Comparison of ENCODE assay signal across 11 cellular contexts in genomic region chr9:81032030-81032572, GRCh38.
DNase-seq lines count a peak whose midpoint lies in the region; ATAC-seq lines count a peak whose summit lies in the region.
"Had no signal": no experiment of that assay in that cellular context is flagged by ENCODE, and none has a peak within 500 bp of the region (broad histone marks: within the 10 kb centered on the region; RNA-seq: fewer than 3 reads in every experiment).

No MANE protein-coding gene starts in this region.

- no peaks in the 10 kb centered on the region for H3K36me3 Mint-ChIP-seq in stimulated activated memory B cell treated with anti-CD40 and anti-IgM and Interleukin-4, amounts not matched to agents 10 μg/mL and 1 μg/mL and 100 μg/mL, for 72 hours
- H3K36me3 Mint-ChIP-seq: CD14-positive monocyte had no signal

- H3K4me3 Mint-ChIP-seq in stimulated activated memory B cell treated with anti-CD40 and anti-IgM and Interleukin-4, amounts not matched to agents 10 μg/mL and 1 μg/mL and 100 μg/mL, for 72 hours: no peak overlapping the region
- H3K4me3 Mint-ChIP-seq: activated CD8-positive, alpha-beta T cell treated with anti-CD3 and anti-CD28 coated beads, Interleukin-2, amount 10 ng/mL, durations not matched to agents 7 days and 5 days; CD14-positive monocyte had no signal

- intact Hi-C loops in Right ventricle myocardium superior (cut with DNase I): no loop called here
- intact Hi-C loops in cardiac septum (cut with DNase I): no loop called here
- intact Hi-C loops in right cardiac atrium (cut with DNase I): no loop called here
- intact Hi-C loops in aorta (cut with DNase I): no loop called here

- H3K4me1 Mint-ChIP-seq in stimulated activated memory B cell treated with anti-CD40 and anti-IgM and Interleukin-4, amounts not matched to agents 10 μg/mL and 1 μg/mL and 100 μg/mL, for 72 hours: no peaks in the 10 kb centered on the region
- H3K4me1 Mint-ChIP-seq: CD14-positive monocyte had no signal

- DNase-seq in Right ventricle myocardium superior (no peak), cardiac septum (ENCODE audit: low spot score) (no peak), SJCRH30 (peak; percentile 50 to 68), right cardiac atrium (peak; percentile 27 to 62 (median 36)), aorta (peak; percentile 54 to 79), C1 segment of cervical spinal cord (lab: John Stamatoyannopoulos, UW) (no peak)
- DNase-seq: activated CD8-positive, alpha-beta T cell treated with anti-CD3 and anti-CD28 coated beads, Interleukin-2, amount 10 ng/mL, durations not matched to agents 7 days and 5 days; midbrain had no signal

- H3K27me3 ChIP-seq in SJCRH30 (no peaks in the 10 kb centered on the region), right cardiac atrium (ENCODE audit: control insufficient read depth, insufficient read depth) (no peaks in the 10 kb centered on the region), aorta (ENCODE audit: control insufficient read depth in 1 of 2, insufficient read depth in 2 of 2, low read length in 1 of 2) (no peaks in the 10 kb centered on the region)

- no peak overlapping the region for H3K27ac Mint-ChIP-seq in stimulated activated memory B cell treated with anti-CD40 and anti-IgM and Interleukin-4, amounts not matched to agents 10 μg/mL and 1 μg/mL and 100 μg/mL, for 72 hours
- H3K27ac Mint-ChIP-seq: activated CD8-positive, alpha-beta T cell treated with anti-CD3 and anti-CD28 coated beads, Interleukin-2, amount 10 ng/mL, durations not matched to agents 7 days and 5 days; CD14-positive monocyte had no signal

- no peaks in the 10 kb centered on the region for H3K27me3 Mint-ChIP-seq in stimulated activated memory B cell treated with anti-CD40 and anti-IgM and Interleukin-4, amounts not matched to agents 10 μg/mL and 1 μg/mL and 100 μg/mL, for 72 hours

- WGBS in right cardiac atrium: 45% methylated on average over 2 of the region's 2 CpGs
- 13 to 15% methylated on average over 2 of the region's 2 CpGs for WGBS in aorta, 2 donors

- H3K27ac ChIP-seq in SJCRH30: peak overlapping the region; percentile 38
- no peak overlapping the region for H3K27ac ChIP-seq in right cardiac atrium (ENCODE audit: low read length)
- no peak overlapping the region for H3K27ac ChIP-seq in aorta (ENCODE audit: low read depth in 1 of 2, low read length in 2 of 2)

- H3K4me3 ChIP-seq in SJCRH30 (no peak overlapping the region), right cardiac atrium (ENCODE audit: low read length) (no peak overlapping the region), aorta (ENCODE audit: low read length in 2 of 2) (no peak overlapping the region)

- ATAC-seq in Right ventricle myocardium superior (ENCODE audit: poor library complexity) (peak; percentile 12), right cardiac atrium (peak; percentile 48 to 83), aorta (ENCODE audit: low FRiP score) (peak; percentile 57), GM19023 (IDR thresholded peaks at IDR 0.05; ENCODE audit: unreplicated experiment) (no peak)
- no peak for ATAC-seq in stimulated activated memory B cell treated with anti-CD40 and anti-IgM and Interleukin-4, amounts not matched to agents 10 μg/mL and 1 μg/mL and 100 μg/mL, for 72 hours
- ATAC-seq: activated CD8-positive, alpha-beta T cell treated with anti-CD3 and anti-CD28 coated beads, Interleukin-2, amount 10 ng/mL, durations not matched to agents 7 days and 5 days had no signal

- H3K36me3 ChIP-seq in SJCRH30 (no peaks in the 10 kb centered on the region), aorta (ENCODE audit: control insufficient read depth in 1 of 2, insufficient read depth in 2 of 2, low read length in 1 of 2) (no peaks in the 10 kb centered on the region)

- no peaks in the 10 kb centered on the region for H3K9me3 Mint-ChIP-seq in stimulated activated memory B cell treated with anti-CD40 and anti-IgM and Interleukin-4, amounts not matched to agents 10 μg/mL and 1 μg/mL and 100 μg/mL, for 72 hours

- peaks cover 60% of the 10 kb centered on the region for H3K4me1 ChIP-seq in SJCRH30
- no peaks in the 10 kb centered on the region for H3K4me1 ChIP-seq in right cardiac atrium (ENCODE audit: control insufficient read depth, insufficient read depth, low read length)
- H3K4me1 ChIP-seq in aorta (ENCODE audit: control insufficient read depth in 1 of 2, insufficient read depth in 2 of 2, low read length in 2 of 2): no peaks in the 10 kb centered on the region

- H3K9me3 ChIP-seq in SJCRH30 (replicated peaks) (no peaks in the 10 kb centered on the region), right cardiac atrium (ENCODE audit: control insufficient read depth, low read length) (no peaks in the 10 kb centered on the region), aorta (ENCODE audit: control insufficient read depth, low read length) (no peaks in the 10 kb centered on the region)

Comparison
In these comparisons a context has a peak if more than half of its experiments do, and no peak if none do; other contexts are left out.
1. DNase-seq: peak in SJCRH30 (2 of 2), right cardiac atrium (3 of 3) and aorta (2 of 2); none in Right ventricle myocardium superior (single experiment), cardiac septum (single experiment) and C1 segment of cervical spinal cord (0 of 14).
2. ATAC-seq: peak in Right ventricle myocardium superior (single experiment), right cardiac atrium (2 of 2) and aorta (single experiment); none in GM19023 (single experiment) and stimulated activated memory B cell treated with anti-CD40 and anti-IgM and Interleukin-4, amounts not matched to agents 10 μg/mL and 1 μg/mL and 100 μg/mL, for 72 hours (single experiment).